8 cellular contexts compared by ENCODE assay signal in genomic region chr10:105063796-105064195, GRCh38.
DNase-seq lines count a peak whose midpoint lies in the region; ATAC-seq and TF ChIP-seq lines count a peak whose summit lies in the region.

No MANE protein-coding gene starts in this region.

- H3K27ac Mint-ChIP-seq in activated CD4-positive, alpha-beta T cell treated with anti-CD3 and anti-CD28 coated beads for 36 hours = no peak overlapping the region

- in situ Hi-C loops in Panc1 (cut with HindIII; ENCODE audit: low pct_unique_long_range_greater_than_20kb, low sequenced_read_pairs) = no loop called here

- H3K23ac ChIP-seq in mesenchymal stem cell (ENCODE audit: low read length in 2 of 2) = no peak overlapping the region

- no peaks in the 10 kb centered on the region for H3K36me3 ChIP-seq in Panc1 (ENCODE audit: control insufficient read depth, insufficient read depth, low read length)
- H3K36me3 ChIP-seq in upper lobe of left lung = no peaks in the 10 kb centered on the region
- no peaks in the 10 kb centered on the region for H3K36me3 ChIP-seq in ascending aorta
- H3K36me3 ChIP-seq in mesenchymal stem cell (ENCODE audit: control insufficient read depth in 1 of 2, insufficient read depth in 2 of 2, low read depth in 1 of 2, low read length in 2 of 2) = no peaks in the 10 kb centered on the region

- no peak overlapping the region for H3K4me3 Mint-ChIP-seq in activated CD4-positive, alpha-beta T cell treated with anti-CD3 and anti-CD28 coated beads for 36 hours

- H3K36me3 Mint-ChIP-seq in activated CD4-positive, alpha-beta T cell treated with anti-CD3 and anti-CD28 coated beads for 36 hours (ENCODE audit: low read depth) = no peaks in the 10 kb centered on the region

- CTCF ChIA-PET in activated CD4-positive, alpha-beta T cell treated with anti-CD3 and anti-CD28 coated beads for 36 hours (lab: Charles Lee) = interaction anchor here (0.7 kb wide), 1 partner anchor 567 kb away, joined by 3 read pairs; no protein-coding TSS in a partner anchor
- CTCF ChIA-PET in Panc1 (lab: Charles Lee) = no interaction called here

- TF ChIP-seq EP300 in upper lobe of left lung (IDR thresholded peaks at IDR 0.05) = no peak

- H3K4ac ChIP-seq in mesenchymal stem cell (ENCODE audit: low read depth in 1 of 2, low read length in 2 of 2) = no peak overlapping the region

- no peaks in the 10 kb centered on the region for H3K9me3 ChIP-seq in Panc1 (ENCODE audit: control insufficient read depth, insufficient read depth, low read depth, low read length)
- H3K9me3 ChIP-seq in upper lobe of left lung = no peaks in the 10 kb centered on the region
- H3K9me3 ChIP-seq in ascending aorta = no peaks in the 10 kb centered on the region
- no peaks in the 10 kb centered on the region for H3K9me3 ChIP-seq in mesenchymal stem cell (ENCODE audit: control insufficient read depth, low read length)

- no peak overlapping the region for H3K18ac ChIP-seq in mesenchymal stem cell (ENCODE audit: low read depth in 1 of 2, low read length in 2 of 2)

- no TSS peak for BruUV-seq in Panc1 (replicated peaks; lab: Mats Ljungman, UMichigan)

- H2BK15ac ChIP-seq in mesenchymal stem cell (ENCODE audit: low read depth, poor library complexity, severe bottlenecking) = no peak overlapping the region

- no peaks in the 10 kb centered on the region for H3K79me1 ChIP-seq in mesenchymal stem cell (replicated peaks; ENCODE audit: low read length, poor library complexity, severe bottlenecking)

- no peak overlapping the region for H2BK120ac ChIP-seq in mesenchymal stem cell (ENCODE audit: low read depth, low read length)

- H2BK12ac ChIP-seq in mesenchymal stem cell (ENCODE audit: low read length in 2 of 2) = no peak overlapping the region

- no peak overlapping the region for H4K91ac ChIP-seq in mesenchymal stem cell (ENCODE audit: low read length)

- DNase-seq in activated CD4-positive, alpha-beta T cell treated with anti-CD3 and anti-CD28 coated beads for 36 hours = peak; percentile 59
- no peak for DNase-seq in activated CD4-positive, alpha-beta T cell treated with anti-CD3 and anti-CD28 coated beads, Interleukin-2, amount 50 U/mL, for 1 hour
- DNase-seq in Panc1 (ENCODE audit: low read depth, low spot score) (peak; percentile 2), glomerular visceral epithelial cell (ENCODE audit: extremely low spot score) (peak; percentile 38), upper lobe of left lung (no peak), ascending aorta (ENCODE audit: low spot score in 2 of 2) (no peak), mesenchymal stem cell (no peak)

- POLR2A ChIA-PET in activated CD4-positive, alpha-beta T cell treated with anti-CD3 and anti-CD28 coated beads for 36 hours (lab: Charles Lee) = no interaction called here
- POLR2A ChIA-PET in Panc1 (lab: Charles Lee) = no interaction called here

- no peak overlapping the region for H3K4me2 ChIP-seq in mesenchymal stem cell (ENCODE audit: low read length, poor library complexity, severe bottlenecking)

- H3K14ac ChIP-seq in mesenchymal stem cell (ENCODE audit: low read length in 2 of 2) = no peak overlapping the region

- TF ChIP-seq CTCF in Panc1 (IDR thresholded peaks at IDR 0.05) (peak; percentile 68), upper lobe of left lung (IDR thresholded peaks at IDR 0.05) (peak in 4 of 6 experiments; percentile 8 to 44 (median 34)), ascending aorta (IDR thresholded peaks at IDR 0.05) (no peak)

- no peak overlapping the region for H2AK5ac ChIP-seq in mesenchymal stem cell (ENCODE audit: low read length, severe bottlenecking)

- intact Hi-C loops in activated CD4-positive, alpha-beta T cell treated with anti-CD3 and anti-CD28 coated beads for 36 hours (cut with DNase I, micrococcal nuclease) = loop anchor here in 1 of 2 experiments (2.0 to 5.0 kb wide), 2 partner anchors 627 to 1114 kb away; no protein-coding TSS in a partner anchor
- intact Hi-C loops in Panc1 (cut with micrococcal nuclease; ENCODE audit: unreplicated experiment) (no loop called here), ascending aorta (cut with DNase I) (no loop called here)

- no peaks in the 10 kb centered on the region for H3K27me3 Mint-ChIP-seq in activated CD4-positive, alpha-beta T cell treated with anti-CD3 and anti-CD28 coated beads for 36 hours

- TF ChIP-seq POLR2A in upper lobe of left lung (IDR thresholded peaks at IDR 0.05) = no peak

- no peaks in the 10 kb centered on the region for H3K9me3 Mint-ChIP-seq in activated CD4-positive, alpha-beta T cell treated with anti-CD3 and anti-CD28 coated beads for 36 hours (ENCODE audit: low read depth)

- 8 to 32% methylated on average over 3 to 5 of the region's 5 CpGs for WGBS in upper lobe of left lung, 2 donors
- 62% methylated on average over 4 of the region's 5 CpGs for WGBS in mesenchymal stem cell

- ATAC-seq in activated CD4-positive, alpha-beta T cell treated with anti-CD3 and anti-CD28 coated beads for 36 hours = peak; percentile 65
- ATAC-seq in HG02938 (IDR thresholded peaks at IDR 0.05; ENCODE audit: unreplicated experiment) (peak; percentile 64), Panc1 (no peak), upper lobe of left lung (ENCODE audit: low FRiP score in 2 of 2) (peak in 1 of 2 donors; percentile 21)

- H3K27me3 ChIP-seq in Panc1 (ENCODE audit: control insufficient read depth, insufficient read depth, low read length) = no peaks in the 10 kb centered on the region
- H3K27me3 ChIP-seq in upper lobe of left lung = no peaks in the 10 kb centered on the region
- H3K27me3 ChIP-seq in ascending aorta = no peaks in the 10 kb centered on the region
- H3K27me3 ChIP-seq in mesenchymal stem cell (ENCODE audit: control insufficient read depth in 1 of 2, insufficient read depth in 1 of 2, low read length in 2 of 2) = no peaks in the 10 kb centered on the region

- H3K4me3 ChIP-seq in Panc1 (ENCODE audit: low read depth in 2 of 2, low read length in 2 of 2) (no peak overlapping the region), upper lobe of left lung (no peak overlapping the region), ascending aorta (no peak overlapping the region), mesenchymal stem cell (ENCODE audit: insufficient read depth in 1 of 2, low read depth in 1 of 2, low read length in 2 of 2) (no peak overlapping the region)

- H2BK5ac ChIP-seq in mesenchymal stem cell (ENCODE audit: low read depth, low read length, poor library complexity, severe bottlenecking) = no peak overlapping the region

- H4K8ac ChIP-seq in mesenchymal stem cell (ENCODE audit: low read length) = no peak overlapping the region

- H3K9ac ChIP-seq in mesenchymal stem cell (ENCODE audit: low read length) = no peak overlapping the region

- H3K4me1 ChIP-seq in Panc1 (ENCODE audit: control insufficient read depth, insufficient read depth, low read length) (no peaks in the 10 kb centered on the region), upper lobe of left lung (no peaks in the 10 kb centered on the region), ascending aorta (no peaks in the 10 kb centered on the region), mesenchymal stem cell (ENCODE audit: control insufficient read depth, insufficient read depth, low read depth, low read length) (no peaks in the 10 kb centered on the region)

- no peak overlapping the region for H3K27ac ChIP-seq in Panc1 (ENCODE audit: low read length)
- H3K27ac ChIP-seq in upper lobe of left lung = no peak overlapping the region
- H3K27ac ChIP-seq in ascending aorta = no peak overlapping the region
- no peak overlapping the region for H3K27ac ChIP-seq in mesenchymal stem cell (ENCODE audit: low read length, poor library complexity, severe bottlenecking)

- H3K4me1 Mint-ChIP-seq in activated CD4-positive, alpha-beta T cell treated with anti-CD3 and anti-CD28 coated beads for 36 hours = no peaks in the 10 kb centered on the region

- H2AFZ ChIP-seq in mesenchymal stem cell (ENCODE audit: low read depth, low read length) = no peak overlapping the region

Comparison
In these comparisons a context has a peak if more than half of its experiments do, and no peak if none do; other contexts are left out.
1. DNase-seq: peak in activated CD4-positive, alpha-beta T cell treated with anti-CD3 and anti-CD28 coated beads for 36 hours (single experiment), Panc1 (single experiment) and glomerular visceral epithelial cell (single experiment); none in activated CD4-positive, alpha-beta T cell treated with anti-CD3 and anti-CD28 coated beads, Interleukin-2, amount 50 U/mL, for 1 hour (single experiment), upper lobe of left lung (0 of 2), ascending aorta (0 of 2) and mesenchymal stem cell (single experiment).
2. CTCF ChIP-seq: peak in Panc1 (single experiment) and upper lobe of left lung (4 of 6); none in ascending aorta (0 of 3).